Comparison of ENCODE assay signal across 8 cellular contexts in genomic region chr6:43773981-43774775, GRCh38. TPM values are rescaled to one million over a fixed set of nuclear protein-coding genes. Genes with fewer than 3 reads are reported as not detected.
A peak's percentile ranks its signal among the peaks of the same experiment; 100 is the strongest.
DNase-seq lines count a peak whose midpoint lies in the region; ATAC-seq and TF ChIP-seq lines count a peak whose summit lies in the region.

No MANE protein-coding gene starts in this region.

- H3K27me3 ChIP-seq in stomach: no peaks in the 10 kb centered on the region

- no peak for TF ChIP-seq EP300 in stomach (IDR thresholded peaks at IDR 0.05)

- no peak for ATAC-seq in activated T-helper 17 cell treated with anti-CD3 and anti-CD28 coated beads, Interleukin-2, amount 50 U/mL, for 72 hours (replicated peaks)

- H3K36me3 ChIP-seq in stomach: peaks cover 19 to 36% (median 29%) of the 10 kb centered on the region in 4 donors

- peak overlapping the region; percentile 96 to 99 (median 96) for H3K27ac ChIP-seq in stomach

- H3K4me3 ChIP-seq in iPS-11a (ENCODE audit: low read depth, low read length): peak overlapping the region; percentile 4
- peak overlapping the region; percentile 65 to 85 (median 80) for H3K4me3 ChIP-seq in stomach

- peaks cover 35% of the 10 kb centered on the region for H3K4me1 Mint-ChIP-seq in T-helper 2 cell treated with Interferon-gamma antibody and Interleukin-4, amounts not matched to agents 5 μg/mL and 100 μg/mL, for 36 hours (ENCODE audit: low read depth)
- peaks cover 19% of the 10 kb centered on the region for H3K4me1 Mint-ChIP-seq in activated T-helper 17 cell treated with anti-CD3 and anti-CD28 coated beads, Interleukin-2, amount 50 U/mL, for 72 hours

- TF ChIP-seq CTCF in stomach (IDR thresholded peaks at IDR 0.05): no peak

- WGBS in stomach, 5 donors: 17 to 44% (median 32%) methylated on average over 8 to 12 of the region's 12 CpGs

- TF ChIP-seq POLR2A in stomach (IDR thresholded peaks at IDR 0.05): no peak

- H3K4me1 ChIP-seq in stomach: peaks cover 48 to 79% (median 73%) of the 10 kb centered on the region in 4 donors

- H3K9me3 ChIP-seq in stomach: no peaks in the 10 kb centered on the region

- H3K27ac Mint-ChIP-seq in T-helper 2 cell treated with Interferon-gamma antibody and Interleukin-4, amounts not matched to agents 5 μg/mL and 100 μg/mL, for 36 hours: no peak overlapping the region
- no peak overlapping the region for H3K27ac Mint-ChIP-seq in activated T-helper 17 cell treated with anti-CD3 and anti-CD28 coated beads, Interleukin-2, amount 50 U/mL, for 72 hours

- H3K4me3 Mint-ChIP-seq in T-helper 2 cell treated with Interferon-gamma antibody and Interleukin-4, amounts not matched to agents 5 μg/mL and 100 μg/mL, for 36 hours: peak overlapping the region; percentile 53
- H3K4me3 Mint-ChIP-seq in activated T-helper 17 cell treated with anti-CD3 and anti-CD28 coated beads, Interleukin-2, amount 50 U/mL, for 72 hours: peak overlapping the region; percentile 79

- H3K9me3 Mint-ChIP-seq in T-helper 2 cell treated with Interferon-gamma antibody and Interleukin-4, amounts not matched to agents 5 μg/mL and 100 μg/mL, for 36 hours: no peaks in the 10 kb centered on the region
- no peaks in the 10 kb centered on the region for H3K9me3 Mint-ChIP-seq in activated T-helper 17 cell treated with anti-CD3 and anti-CD28 coated beads, Interleukin-2, amount 50 U/mL, for 72 hours

- no peaks in the 10 kb centered on the region for H3K27me3 Mint-ChIP-seq in T-helper 2 cell treated with Interferon-gamma antibody and Interleukin-4, amounts not matched to agents 5 μg/mL and 100 μg/mL, for 36 hours (ENCODE audit: low read depth)
- H3K27me3 Mint-ChIP-seq in activated T-helper 17 cell treated with anti-CD3 and anti-CD28 coated beads, Interleukin-2, amount 50 U/mL, for 72 hours: peaks cover 4% of the 10 kb centered on the region

- intact Hi-C loops in stomach (cut with DNase I; ENCODE audit: low total_unique reads): no loop called here

- H3K36me3 Mint-ChIP-seq in T-helper 2 cell treated with Interferon-gamma antibody and Interleukin-4, amounts not matched to agents 5 μg/mL and 100 μg/mL, for 36 hours (ENCODE audit: low read depth): peaks cover 24% of the 10 kb centered on the region
- peaks cover 85% of the 10 kb centered on the region for H3K36me3 Mint-ChIP-seq in activated T-helper 17 cell treated with anti-CD3 and anti-CD28 coated beads, Interleukin-2, amount 50 U/mL, for 72 hours (ENCODE audit: low read depth)

- DNase-seq in T-helper 2 cell treated with Interferon-gamma antibody and Interleukin-4, amounts not matched to agents 5 μg/mL and 100 μg/mL, for 36 hours (ENCODE audit: low spot score): no peak
- DNase-seq in T-helper 2 cell (no peak), stomach (no peak), CD1c-positive myeloid dendritic cell (ENCODE audit: extremely low spot score) (no peak), RPMI8226 (no peak), cerebellar nuclear complex (lab: John Stamatoyannopoulos, UW) (no peak)

RNA-seq across cellular contexts. Expression of gene VEGFA, which starts 4.2 kb away (rescaled TPM):
- total RNA-seq in activated T-helper 17 cell treated with anti-CD3 and anti-CD28 coated beads, Interleukin-2, amount 50 U/mL, for 72 hours: 100 to 1,000 TPM in 1 of 2 donors, 10 to 100 TPM in 1; 48.7 to 142 TPM
- total RNA-seq in stomach: 100 to 1,000 TPM; 193 to 438 (median 352) TPM
- 10 to 100 TPM; 28.6 to 87.7 (median 31.5) TPM for polyA plus RNA-seq in stomach
